8 cellular contexts compared by ENCODE assay signal in the genomic region with DNA sequence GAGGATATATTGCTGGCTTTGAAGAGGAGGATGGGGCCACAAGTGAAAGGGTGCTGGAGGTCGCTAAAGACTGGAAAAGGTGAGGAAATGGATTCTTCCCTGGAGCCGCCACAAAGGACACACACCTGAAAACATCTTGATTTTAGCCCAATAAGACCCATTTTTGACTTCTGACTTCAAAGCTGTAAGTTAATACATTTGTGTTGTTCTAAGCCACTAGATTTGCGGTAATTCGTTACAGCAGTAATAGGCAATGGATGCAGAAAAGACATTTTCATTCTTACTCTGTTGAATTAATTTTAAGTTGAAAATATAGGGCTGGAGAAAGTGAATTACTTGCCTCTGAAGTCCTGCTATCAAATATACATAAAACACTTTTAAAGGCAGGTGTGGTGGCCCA.
"Had no signal": no experiment of that assay in that cellular context is flagged by ENCODE, and none has a peak within 500 bp of the region (broad histone marks: within the 10 kb centered on the region; RNA-seq: fewer than 3 reads in every experiment).

No MANE protein-coding gene starts in this region.

- FAIRE-seq: G401.6, GM12878, GM12891, GM12892, GM18507, GM19239 had no signal

- DNase-seq: GDM1, GF-D8 had no signal

- ATAC-seq: GM12878 had no signal

- H3K4me3 ChIP-seq: GM12878 had no signal
